Comparison of ENCODE assay signal across 9 cellular contexts in the genomic region with DNA sequence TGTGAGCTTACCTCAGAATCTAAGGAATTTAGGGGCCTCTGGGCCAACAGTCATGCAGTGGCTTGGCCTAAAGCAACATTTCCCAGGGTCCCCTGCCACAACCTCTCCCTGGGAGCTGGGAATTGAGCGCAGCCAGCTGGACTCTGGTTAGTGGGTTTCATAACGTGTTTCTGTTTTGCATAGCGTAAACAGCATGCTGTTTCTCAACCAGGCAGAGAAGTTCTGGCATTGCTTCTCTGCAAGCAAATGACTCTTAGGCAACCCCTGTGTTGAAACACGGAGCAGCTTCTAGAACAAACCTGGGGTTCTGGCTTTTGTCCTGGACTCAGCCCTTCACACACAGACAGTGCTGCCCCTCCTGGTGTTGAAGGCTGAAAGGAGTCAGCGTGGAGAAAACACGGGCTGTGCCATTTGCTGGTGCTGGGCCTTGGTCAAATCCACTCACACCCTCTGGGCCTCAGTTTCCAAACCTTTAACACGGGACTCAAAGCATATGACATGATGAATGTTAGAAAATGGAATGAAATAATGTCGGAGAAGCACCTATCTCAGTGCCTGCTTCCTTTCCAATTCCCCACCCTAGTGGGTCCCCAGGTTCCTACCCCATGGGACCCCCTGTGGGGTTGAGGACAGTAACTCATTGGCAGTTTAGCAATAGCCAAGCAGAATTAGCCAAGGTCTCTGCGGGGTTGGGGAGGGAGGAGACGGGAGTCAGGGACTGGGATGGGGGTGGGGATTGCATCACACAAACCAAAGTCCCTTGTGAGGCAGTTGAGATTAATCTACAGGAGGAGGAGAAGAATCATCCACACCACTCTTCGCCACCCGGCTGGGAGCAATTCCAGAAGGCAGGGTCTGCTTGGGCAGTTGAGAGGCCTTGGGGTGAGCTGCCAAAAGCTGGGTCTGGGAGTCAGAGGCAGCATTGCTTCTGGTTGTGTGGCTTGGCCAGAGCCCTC. TPM values are rescaled to one million over a fixed set of nuclear protein-coding genes. Genes with fewer than 3 reads are reported as not detected.
DNase-seq lines count a peak whose midpoint lies in the region; ATAC-seq and TF ChIP-seq lines count a peak whose summit lies in the region.
"Had no signal": no experiment of that assay in that cellular context is flagged by ENCODE, and none has a peak within 500 bp of the region (broad histone marks: within the 10 kb centered on the region; RNA-seq: fewer than 3 reads in every experiment).

No MANE protein-coding gene starts in this region.

- no peak for TF ChIP-seq CTCF in nephron (IDR thresholded peaks at IDR 0.05; ENCODE audit: unreplicated experiment in 3 of 3)
- TF ChIP-seq CTCF in nephron progenitor cell (IDR thresholded peaks at IDR 0.05): no peak

- peak overlapping the region in 2 of 3 experiments; percentile 70 to 86 for H3K27ac Mint-ChIP-seq in nephron
- no peak overlapping the region for H3K27ac Mint-ChIP-seq in activated naive CD8-positive, alpha-beta T cell treated with anti-CD3 and anti-CD28 coated beads for 36 hours
- no peak overlapping the region for H3K27ac Mint-ChIP-seq in nephron progenitor cell

- DNase-seq in SIG-M5 (lab: John Stamatoyannopoulos, UW): peak; percentile 80
- peak; percentile 98 for DNase-seq in fibroblast of the conjunctiva (ENCODE audit: low read depth)
- DNase-seq in aorta: peak; percentile 84 to 88
- no peak for DNase-seq in OCI-M2 (lab: John Stamatoyannopoulos, UW; ENCODE audit: unreplicated experiment)
- DNase-seq in activated naive CD8-positive, alpha-beta T cell treated with anti-CD3 and anti-CD28 coated beads for 36 hours: no peak
- no peak for DNase-seq in nephron progenitor cell
- DNase-seq: T-helper 2 cell had no signal

- H3K36me3 Mint-ChIP-seq in nephron (ENCODE audit: low read depth) (no peaks in the 10 kb centered on the region), nephron progenitor cell (ENCODE audit: low read depth) (no peaks in the 10 kb centered on the region)
- H3K36me3 Mint-ChIP-seq in activated naive CD8-positive, alpha-beta T cell treated with anti-CD3 and anti-CD28 coated beads for 36 hours: peaks cover 4% of the 10 kb centered on the region

- H3K4me1 ChIP-seq in aorta (ENCODE audit: control insufficient read depth in 1 of 2, insufficient read depth in 2 of 2, low read length in 2 of 2): peaks cover 0 to 5% of the 10 kb centered on the region in 2 donors

- no peaks in the 10 kb centered on the region for H3K36me3 ChIP-seq in aorta (ENCODE audit: control insufficient read depth in 1 of 2, insufficient read depth in 2 of 2, low read length in 1 of 2)

- no peaks in the 10 kb centered on the region for H3K9me3 ChIP-seq in aorta (ENCODE audit: control insufficient read depth, low read length)

- H3K4me1 Mint-ChIP-seq in nephron (peaks cover 25% of the 10 kb centered on the region), nephron progenitor cell (peaks cover 42% of the 10 kb centered on the region)
- H3K4me1 Mint-ChIP-seq in activated naive CD8-positive, alpha-beta T cell treated with anti-CD3 and anti-CD28 coated beads for 36 hours: no peaks in the 10 kb centered on the region

- H3K27me3 Mint-ChIP-seq in nephron (ENCODE audit: low read depth): peaks cover 11% of the 10 kb centered on the region
- H3K27me3 Mint-ChIP-seq in activated naive CD8-positive, alpha-beta T cell treated with anti-CD3 and anti-CD28 coated beads for 36 hours: peaks cover 3% of the 10 kb centered on the region
- no peaks in the 10 kb centered on the region for H3K27me3 Mint-ChIP-seq in nephron progenitor cell (ENCODE audit: low read depth, poor library complexity)

- 11 to 12% methylated on average over 12 of the region's 12 CpGs for WGBS in aorta, 2 donors

- ATAC-seq in aorta (ENCODE audit: low FRiP score): peak; percentile 91
- ATAC-seq in SK-N-SH treated with all-trans-retinoic acid at 6 μM for 48 hours: no peak

- intact Hi-C loops in aorta (cut with DNase I): no loop called here

- H3K4me3 ChIP-seq in aorta (ENCODE audit: low read length in 2 of 2): no peak overlapping the region

- H3K27ac ChIP-seq in aorta (ENCODE audit: low read depth in 1 of 2, low read length in 2 of 2): peak overlapping the region in 1 of 2 donors; percentile 47

- no peaks in the 10 kb centered on the region for H3K9me3 Mint-ChIP-seq in nephron
- peaks cover 13% of the 10 kb centered on the region for H3K9me3 Mint-ChIP-seq in activated naive CD8-positive, alpha-beta T cell treated with anti-CD3 and anti-CD28 coated beads for 36 hours
- peaks cover 16% of the 10 kb centered on the region for H3K9me3 Mint-ChIP-seq in nephron progenitor cell

- H3K27me3 ChIP-seq in aorta (ENCODE audit: control insufficient read depth in 1 of 2, insufficient read depth in 2 of 2, low read length in 1 of 2): no peaks in the 10 kb centered on the region

- H3K4me3 Mint-ChIP-seq in nephron: no peak overlapping the region
- no peak overlapping the region for H3K4me3 Mint-ChIP-seq in activated naive CD8-positive, alpha-beta T cell treated with anti-CD3 and anti-CD28 coated beads for 36 hours
- H3K4me3 Mint-ChIP-seq in nephron progenitor cell: no peak overlapping the region

TF ChIP-seq in SK-N-SH treated with all-trans-retinoic acid at 6 μM for 48 hours, 23 proteins besides CTCF, POLR2A, EP300 and RAD21:
- TF ChIP-seq TOX (CRISPR knock-in tag; IDR thresholded peaks at IDR 0.05; ENCODE audit: borderline replicate concordance) (no peak), ZC3H10 (CRISPR knock-in tag; IDR thresholded peaks at IDR 0.05) (no peak), PPARA (CRISPR knock-in tag; IDR thresholded peaks at IDR 0.05; ENCODE audit: borderline replicate concordance) (no peak), ZFP3 (CRISPR knock-in tag; IDR thresholded peaks at IDR 0.05) (no peak), ZNF70 (CRISPR knock-in tag; IDR thresholded peaks at IDR 0.05) (no peak), ISL1 (CRISPR knock-in tag; IDR thresholded peaks at IDR 0.05) (no peak), ZFP30 (CRISPR knock-in tag; IDR thresholded peaks at IDR 0.05) (no peak), ARNTL (CRISPR knock-in tag; IDR thresholded peaks at IDR 0.05; ENCODE audit: borderline replicate concordance, low read depth) (no peak), ZNF8 (CRISPR knock-in tag; IDR thresholded peaks at IDR 0.05) (no peak), ZNF565 (CRISPR knock-in tag; conservative IDR thresholded peaks at IDR 0.05; ENCODE audit: low read depth) (no peak), SNAI2 (CRISPR knock-in tag; IDR thresholded peaks at IDR 0.05) (no peak), GLIS3 (CRISPR knock-in tag; IDR thresholded peaks at IDR 0.05) (no peak), BACH2 (CRISPR knock-in tag; IDR thresholded peaks at IDR 0.05; ENCODE audit: borderline replicate concordance) (no peak)
- TF ChIP-seq, protein P1, sequence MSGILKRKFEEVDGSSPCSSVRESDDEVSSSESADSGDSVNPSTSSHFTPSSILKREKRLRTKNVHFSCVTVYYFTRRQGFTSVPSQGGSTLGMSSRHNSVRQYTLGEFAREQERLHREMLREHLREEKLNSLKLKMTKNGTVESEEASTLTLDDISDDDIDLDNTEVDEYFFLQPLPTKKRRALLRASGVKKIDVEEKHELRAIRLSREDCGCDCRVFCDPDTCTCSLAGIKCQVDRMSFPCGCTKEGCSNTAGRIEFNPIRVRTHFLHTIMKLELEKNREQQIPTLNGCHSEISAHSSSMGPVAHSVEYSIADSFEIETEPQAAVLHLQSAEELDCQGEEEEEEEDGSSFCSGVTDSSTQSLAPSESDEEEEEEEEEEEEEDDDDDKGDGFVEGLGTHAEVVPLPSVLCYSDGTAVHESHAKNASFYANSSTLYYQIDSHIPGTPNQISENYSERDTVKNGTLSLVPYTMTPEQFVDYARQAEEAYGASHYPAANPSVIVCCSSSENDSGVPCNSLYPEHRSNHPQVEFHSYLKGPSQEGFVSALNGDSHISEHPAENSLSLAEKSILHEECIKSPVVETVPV (CRISPR knock-in tag; IDR thresholded peaks at IDR 0.05): no peak
- TF ChIP-seq, protein P2, sequence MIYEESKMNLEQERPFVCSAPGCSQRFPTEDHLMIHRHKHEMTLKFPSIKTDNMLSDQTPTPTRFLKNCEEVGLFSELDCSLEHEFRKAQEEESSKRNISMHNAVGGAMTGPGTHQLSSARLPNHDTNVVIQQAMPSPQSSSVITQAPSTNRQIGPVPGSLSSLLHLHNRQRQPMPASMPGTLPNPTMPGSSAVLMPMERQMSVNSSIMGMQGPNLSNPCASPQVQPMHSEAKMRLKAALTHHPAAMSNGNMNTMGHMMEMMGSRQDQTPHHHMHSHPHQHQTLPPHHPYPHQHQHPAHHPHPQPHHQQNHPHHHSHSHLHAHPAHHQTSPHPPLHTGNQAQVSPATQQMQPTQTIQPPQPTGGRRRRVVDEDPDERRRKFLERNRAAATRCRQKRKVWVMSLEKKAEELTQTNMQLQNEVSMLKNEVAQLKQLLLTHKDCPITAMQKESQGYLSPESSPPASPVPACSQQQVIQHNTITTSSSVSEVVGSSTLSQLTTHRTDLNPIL (CRISPR knock-in tag; IDR thresholded peaks at IDR 0.05; ENCODE audit: low read depth): no peak

RNA-seq across cellular contexts. Expression of a gene that starts 30.2 kb away (rescaled TPM):
- total RNA-seq in aorta: 10 to 100 TPM in 1 of 2 donors, 1 to 10 TPM in 1; 3.3 to 38.3 TPM
- polyA plus RNA-seq in aorta: 1 to 10 TPM in 1 of 2 donors, under 1 TPM in 1; 0.97 to 9.3 TPM
- total RNA-seq in activated naive CD8-positive, alpha-beta T cell treated with anti-CD3 and anti-CD28 coated beads for 36 hours: under 1 TPM; 0.21 to 0.28 TPM

Comparison
In these comparisons a context has a peak if more than half of its experiments do, and no peak if none do; other contexts are left out.
1. DNase-seq: peak in SIG-M5 (single experiment), fibroblast of the conjunctiva (single experiment) and aorta (2 of 2); none in OCI-M2 (single experiment), activated naive CD8-positive, alpha-beta T cell treated with anti-CD3 and anti-CD28 coated beads for 36 hours (single experiment) and nephron progenitor cell (single experiment).
2. H3K27ac Mint-ChIP-seq: peak in nephron (2 of 3); none in activated naive CD8-positive, alpha-beta T cell treated with anti-CD3 and anti-CD28 coated beads for 36 hours (single experiment) and nephron progenitor cell (single experiment).